ENCODE assay signal across 1 cellular context in the genomic region with DNA sequence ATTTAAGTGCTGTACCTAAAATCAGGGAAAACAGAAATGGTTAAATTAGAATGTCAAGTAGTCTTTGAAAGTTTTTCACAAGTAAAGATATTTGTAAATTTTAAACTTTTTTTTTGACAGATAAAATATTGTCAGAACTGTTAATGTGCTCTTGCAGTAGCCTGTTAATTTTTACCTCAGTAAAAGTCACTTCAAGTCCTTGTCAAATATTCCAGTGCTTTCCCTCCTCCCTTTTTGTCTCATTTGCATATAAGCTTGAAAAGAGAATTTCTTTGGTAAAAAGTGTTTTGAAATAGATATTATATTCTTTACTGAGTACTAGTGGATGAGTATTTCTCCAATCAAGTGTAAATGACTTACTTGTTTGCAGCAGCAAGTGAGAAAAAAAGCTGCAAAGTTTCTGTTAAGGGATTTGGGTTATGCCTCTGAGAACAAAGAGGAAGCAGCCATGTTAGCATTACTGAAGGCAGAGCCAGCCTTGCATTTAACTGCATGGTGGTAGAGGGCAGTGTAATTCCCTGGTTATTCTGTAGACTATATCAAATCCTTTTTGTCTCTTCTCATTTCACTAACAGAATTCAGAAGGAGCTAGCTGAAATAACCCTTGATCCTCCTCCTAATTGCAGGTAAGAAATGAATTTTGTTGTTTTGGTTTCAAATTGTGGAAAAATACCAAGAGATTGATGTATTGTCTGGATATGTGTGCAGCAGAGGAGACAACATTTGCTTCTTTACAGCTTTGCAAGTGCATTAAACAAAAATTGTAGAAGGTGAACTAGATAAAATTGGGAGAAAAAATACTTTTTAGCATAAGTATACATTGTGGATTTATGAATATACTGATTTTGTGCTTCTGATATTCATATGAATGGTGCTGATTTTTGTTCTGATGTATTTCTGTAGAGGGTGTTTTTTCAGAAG.
A peak's percentile ranks its signal among the peaks of the same experiment; 100 is the strongest.
TF ChIP-seq lines count a peak whose summit lies in the region.

No MANE protein-coding gene starts in this region.

TF ChIP-seq in liver, 16 proteins besides CTCF, POLR2A, EP300 and RAD21:
- TF ChIP-seq SP1 (IDR thresholded peaks at IDR 0.05) (peak; percentile 25), ATF3 (IDR thresholded peaks at IDR 0.05) (no peak), ZBTB33 (IDR thresholded peaks at IDR 0.05) (no peak), YY1 (IDR thresholded peaks at IDR 0.05) (peak; percentile 97), EGR1 (IDR thresholded peaks at IDR 0.05; ENCODE audit: low read depth in 2 of 2) (peak in 1 of 2 donors; percentile 34), FOXA2 (IDR thresholded peaks at IDR 0.05) (no peak)
- TF ChIP-seq, protein P1, sequence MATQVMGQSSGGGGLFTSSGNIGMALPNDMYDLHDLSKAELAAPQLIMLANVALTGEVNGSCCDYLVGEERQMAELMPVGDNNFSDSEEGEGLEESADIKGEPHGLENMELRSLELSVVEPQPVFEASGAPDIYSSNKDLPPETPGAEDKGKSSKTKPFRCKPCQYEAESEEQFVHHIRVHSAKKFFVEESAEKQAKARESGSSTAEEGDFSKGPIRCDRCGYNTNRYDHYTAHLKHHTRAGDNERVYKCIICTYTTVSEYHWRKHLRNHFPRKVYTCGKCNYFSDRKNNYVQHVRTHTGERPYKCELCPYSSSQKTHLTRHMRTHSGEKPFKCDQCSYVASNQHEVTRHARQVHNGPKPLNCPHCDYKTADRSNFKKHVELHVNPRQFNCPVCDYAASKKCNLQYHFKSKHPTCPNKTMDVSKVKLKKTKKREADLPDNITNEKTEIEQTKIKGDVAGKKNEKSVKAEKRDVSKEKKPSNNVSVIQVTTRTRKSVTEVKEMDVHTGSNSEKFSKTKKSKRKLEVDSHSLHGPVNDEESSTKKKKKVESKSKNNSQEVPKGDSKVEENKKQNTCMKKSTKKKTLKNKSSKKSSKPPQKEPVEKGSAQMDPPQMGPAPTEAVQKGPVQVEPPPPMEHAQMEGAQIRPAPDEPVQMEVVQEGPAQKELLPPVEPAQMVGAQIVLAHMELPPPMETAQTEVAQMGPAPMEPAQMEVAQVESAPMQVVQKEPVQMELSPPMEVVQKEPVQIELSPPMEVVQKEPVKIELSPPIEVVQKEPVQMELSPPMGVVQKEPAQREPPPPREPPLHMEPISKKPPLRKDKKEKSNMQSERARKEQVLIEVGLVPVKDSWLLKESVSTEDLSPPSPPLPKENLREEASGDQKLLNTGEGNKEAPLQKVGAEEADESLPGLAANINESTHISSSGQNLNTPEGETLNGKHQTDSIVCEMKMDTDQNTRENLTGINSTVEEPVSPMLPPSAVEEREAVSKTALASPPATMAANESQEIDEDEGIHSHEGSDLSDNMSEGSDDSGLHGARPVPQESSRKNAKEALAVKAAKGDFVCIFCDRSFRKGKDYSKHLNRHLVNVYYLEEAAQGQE (IDR thresholded peaks at IDR 0.05): peak; percentile 10
